ENCODE assay signal across 8 cellular contexts in genomic region chr2:95401480-95401879, GRCh38. TPM values are rescaled to one million over a fixed set of nuclear protein-coding genes. Genes with fewer than 3 reads are reported as not detected.
A peak's percentile ranks its signal among the peaks of the same experiment; 100 is the strongest.
DNase-seq lines count a peak whose midpoint lies in the region; ATAC-seq and TF ChIP-seq lines count a peak whose summit lies in the region.

No MANE protein-coding gene starts in this region.

- H3K4me2 ChIP-seq in fibroblast of lung (ENCODE audit: extremely low read depth, insufficient read depth, low read length) = peak overlapping the region; percentile 92

- CTCF ChIA-PET in HEK293T (lab: Yijun Ruan, JAX) = interaction anchor here (0.8 to 4.2 kb wide), 2 partner anchors 12 to 56 kb away, joined by 4 to 17 read pairs; no protein-coding TSS in a partner anchor

- ATAC-seq in GM19023 (IDR thresholded peaks at IDR 0.05; ENCODE audit: unreplicated experiment) = no peak

- no peak overlapping the region for H2AFZ ChIP-seq in fibroblast of lung (ENCODE audit: low read length)

- POLR2A ChIA-PET in HEK293T (lab: Yijun Ruan, JAX) = interaction anchor here (0.8 to 3.8 kb wide), 5 partner anchors 8 to 52 kb away, joined by 4 to 32 read pairs (median 9); no protein-coding TSS in a partner anchor

- peaks cover 11% of the 10 kb centered on the region for H3K79me2 ChIP-seq in fibroblast of lung (ENCODE audit: control insufficient read depth, insufficient read depth, low read length)

- H4K20me1 ChIP-seq in fibroblast of lung (ENCODE audit: control insufficient read depth, extremely low read depth, insufficient read depth, low read length) = no peaks in the 10 kb centered on the region

- TF ChIP-seq CTCF in fibroblast of lung (conservative IDR thresholded peaks at IDR 0.05 in 1 of 2, IDR thresholded peaks at IDR 0.05 in 1 of 2; ENCODE audit: low read depth in 1 of 2, low read length in 2 of 2) = no peak
- no peak for TF ChIP-seq CTCF in retinal pigment epithelial cell (conservative IDR thresholded peaks at IDR 0.05; ENCODE audit: low read depth, low read length)

- no peak overlapping the region for H3K27ac ChIP-seq in SJCRH30
- H3K27ac ChIP-seq in fibroblast of lung (ENCODE audit: insufficient read depth, low read length) = no peak overlapping the region

- peaks cover 5% of the 10 kb centered on the region; the same call in 1 of the 2 replicates for H3K4me1 ChIP-seq in ES-I3 (ENCODE audit: insufficient read depth, low read length)
- H3K4me1 ChIP-seq in SJCRH30 = no peaks in the 10 kb centered on the region
- H3K4me1 ChIP-seq in fibroblast of lung (ENCODE audit: control insufficient read depth, extremely low read depth, insufficient read depth, low read length) = peaks cover 5% of the 10 kb centered on the region

- H3K9me3 ChIP-seq in ES-I3 (ENCODE audit: control insufficient read depth, insufficient read depth, low read length) (no peaks in the 10 kb centered on the region), SJCRH30 (replicated peaks) (no peaks in the 10 kb centered on the region), fibroblast of lung (ENCODE audit: control insufficient read depth, insufficient read depth, low read depth, low read length) (no peaks in the 10 kb centered on the region)

- peak overlapping the region; percentile 97 for H3K4me3 ChIP-seq in SJCRH30
- peak overlapping the region; percentile 71 to 96 (median 90) for H3K4me3 ChIP-seq in fibroblast of lung (replicated peaks in 1 of 4; ENCODE audit: control extremely low read depth in 1 of 4, insufficient read depth in 1 of 4, low read depth in 3 of 4, low read length in 4 of 4)
- peak overlapping the region; percentile 96 for H3K4me3 ChIP-seq in retinal pigment epithelial cell (ENCODE audit: low read length)

- DNase-seq in SJCRH30 (no peak), fibroblast of lung (ENCODE audit: low read depth in 2 of 2) (no peak), retinal pigment epithelial cell (ENCODE audit: low read depth) (no peak), HCEC 1CT (no peak), NOMO-1 treated with dmso at 0.1 percent for 144 hours (lab: John Stamatoyannopoulos, UW; ENCODE audit: unreplicated experiment) (no peak), HEK293T (ENCODE audit: extremely low spot score) (no peak)

- H3K36me3 ChIP-seq in ES-I3 (ENCODE audit: insufficient read depth, low read length) = no peaks in the 10 kb centered on the region
- no peaks in the 10 kb centered on the region for H3K36me3 ChIP-seq in SJCRH30
- no peaks in the 10 kb centered on the region for H3K36me3 ChIP-seq in fibroblast of lung (ENCODE audit: control insufficient read depth, insufficient read depth, low read length)

- H3K9ac ChIP-seq in ES-I3 (ENCODE audit: low read depth, low read length) = peak overlapping the region; percentile 96; the same call in 1 of the 2 replicates
- H3K9ac ChIP-seq in fibroblast of lung (ENCODE audit: insufficient read depth, low read length) = no peak overlapping the region

- H3K27me3 ChIP-seq in SJCRH30 = no peaks in the 10 kb centered on the region
- no peaks in the 10 kb centered on the region for H3K27me3 ChIP-seq in fibroblast of lung (ENCODE audit: control insufficient read depth, insufficient read depth, low read length)

TF ChIP-seq in HEK293T, 16 proteins besides CTCF, POLR2A, EP300 and RAD21:
- TF ChIP-seq L3MBTL2 (conservative IDR thresholded peaks at IDR 0.05) = no peak
- TF ChIP-seq ELF4 (IDR thresholded peaks at IDR 0.05) = no peak
- TF ChIP-seq FOXA1 (IDR thresholded peaks at IDR 0.05) = no peak
- no peak for TF ChIP-seq TARDBP (IDR thresholded peaks at IDR 0.05)
- no peak for TF ChIP-seq ARNT (IDR thresholded peaks at IDR 0.05)
- TF ChIP-seq BHLHE40 (IDR thresholded peaks at IDR 0.05; ENCODE audit: borderline replicate concordance) = no peak
- TF ChIP-seq CTBP1 (IDR thresholded peaks at IDR 0.05; ENCODE audit: borderline replicate concordance) = no peak
- no peak for TF ChIP-seq PKNOX1 (IDR thresholded peaks at IDR 0.05)
- no peak for TF ChIP-seq FOXK2 (IDR thresholded peaks at IDR 0.05)
- no peak for TF ChIP-seq HDGF (IDR thresholded peaks at IDR 0.05; ENCODE audit: borderline replicate concordance)
- TF ChIP-seq SP1 (IDR thresholded peaks at IDR 0.05) = no peak
- TF ChIP-seq FOXM1 (IDR thresholded peaks at IDR 0.05; ENCODE audit: borderline replicate concordance) = no peak
- no peak for TF ChIP-seq LEF1 (IDR thresholded peaks at IDR 0.05; ENCODE audit: borderline replicate concordance)

RNA-seq across cellular contexts. Expression of gene FAHD2A, which starts 1.0 kb away (rescaled TPM):
- 19.6 and 21.3 TPM in 2 replicates for total RNA-seq in SJCRH30 (2014; rRNA removed; shearing (Covaris generic))
- 25.9 and 32.5 TPM in 2 replicates for total RNA-seq in fibroblast of lung
- polyA plus RNA-seq in fibroblast of lung = 22.1 and 25.7 TPM in 2 replicates
- 21.2 and 28.7 TPM in 2 replicates for polyA plus RNA-seq in fibroblast of lung (2012)
- polyA minus RNA-seq in fibroblast of lung (ENCODE audit: low replicate concordance) = 25.2 and 37.9 TPM in 2 replicates
